9 cellular contexts compared by ENCODE assay signal in genomic region chr3:39146083-39146501, GRCh38. TPM values are rescaled to one million over a fixed set of nuclear protein-coding genes. Genes with fewer than 3 reads are reported as not detected.
DNase-seq lines count a peak whose midpoint lies in the region; ATAC-seq and TF ChIP-seq lines count a peak whose summit lies in the region.
"Had no signal": no experiment of that assay in that cellular context is flagged by ENCODE, and none has a peak within 500 bp of the region (broad histone marks: within the 10 kb centered on the region; RNA-seq: fewer than 3 reads in every experiment).

No MANE protein-coding gene starts in this region.

- H3K4me1 ChIP-seq in muscle layer of colon (ENCODE audit: insufficient read depth, low read length), result peaks cover 64% of the 10 kb centered on the region
- peaks cover 51% of the 10 kb centered on the region for H3K4me1 ChIP-seq in BE2C

- H3K36me3 Mint-ChIP-seq in IgD-negative memory B cell, result peaks cover 7% of the 10 kb centered on the region

- POLR2A ChIA-PET in AG04450 (lab: Yijun Ruan, JAX), result interaction anchor here (0.9 to 2.3 kb wide), 5 partner anchors 15 to 261 kb away, joined by 3 to 9 read pairs (median 7); partner anchors contain the start of genes GORASP1, RPSA and TTC21A

- peaks cover 3% of the 10 kb centered on the region for H3K27me3 Mint-ChIP-seq in IgD-negative memory B cell

- no peaks in the 10 kb centered on the region for H3K9me3 Mint-ChIP-seq in IgD-negative memory B cell

- ATAC-seq in HG03571 (IDR thresholded peaks at IDR 0.05; ENCODE audit: unreplicated experiment), result no peak

- TF ChIP-seq CTCF in AG04450 (IDR thresholded peaks at IDR 0.05; ENCODE audit: low read depth, low read length) (no peak), choroid plexus epithelial cell (conservative IDR thresholded peaks at IDR 0.05; ENCODE audit: low read depth, low read length) (peak; percentile 13), BE2C (IDR thresholded peaks at IDR 0.05; ENCODE audit: low read depth, low read length) (no peak)

- H3K4me3 Mint-ChIP-seq in IgD-negative memory B cell, result peak overlapping the region; percentile 48 to 90 (median 68)

- H3K4me3 ChIP-seq in AG04450 (ENCODE audit: low read depth, low read length) (no peak overlapping the region), choroid plexus epithelial cell (ENCODE audit: low read depth, low read length) (no peak overlapping the region), muscle layer of colon (ENCODE audit: low read depth in 1 of 2, low read length in 2 of 2) (no peak overlapping the region), BE2C (ENCODE audit: low read depth, low read length) (no peak overlapping the region)

- CTCF ChIA-PET in AG04450 (lab: Charles Lee), result interaction anchor here (0.8 to 3.3 kb wide), 3 partner anchors 45 to 146 kb away, joined by 3 to 12 read pairs (median 9); no protein-coding TSS in a partner anchor

- peak overlapping the region; percentile 94 to 97 (median 94) for H3K27ac Mint-ChIP-seq in IgD-negative memory B cell

- no peaks in the 10 kb centered on the region for H3K9me3 ChIP-seq in AG04450 (ENCODE audit: control insufficient read depth, insufficient read depth, low read length)
- H3K9me3 ChIP-seq in muscle layer of colon (ENCODE audit: low read length), result no peaks in the 10 kb centered on the region
- H3K9me3 ChIP-seq in BE2C, result no peaks in the 10 kb centered on the region

- peaks cover 50% of the 10 kb centered on the region for H3K36me3 ChIP-seq in muscle layer of colon (ENCODE audit: insufficient read depth, low read length)
- H3K36me3 ChIP-seq in BE2C, result peaks cover 14% of the 10 kb centered on the region

- peak overlapping the region; percentile 15 for H3K9ac ChIP-seq in muscle layer of colon (ENCODE audit: low read length)

- H3K27ac ChIP-seq in AG04450 (ENCODE audit: low read depth, low read length) (peak overlapping the region; percentile 65), muscle layer of colon (ENCODE audit: low read depth, low read length) (peak overlapping the region; percentile 80)

- no peak for DNase-seq in AG04450 (ENCODE audit: low read depth, low spot score)
- DNase-seq in choroid plexus epithelial cell (ENCODE audit: low read depth), result peak; percentile 50
- no peak for DNase-seq in SKM-1 treated with dmso at 0.1 percent for 144 hours (lab: John Stamatoyannopoulos, UW; ENCODE audit: unreplicated experiment)
- no peak for DNase-seq in BE2C
- DNase-seq in NCI-H1092 treated with DMSO at 0.1 percent for 48 hours (lab: John Stamatoyannopoulos, UW), result no peak

- H3K27me3 ChIP-seq in AG04450 (ENCODE audit: control insufficient read depth, insufficient read depth, low read length) (no peaks in the 10 kb centered on the region), muscle layer of colon (ENCODE audit: control insufficient read depth in 1 of 2, insufficient read depth in 2 of 2, low read length in 2 of 2) (no peaks in the 10 kb centered on the region), BE2C (no peaks in the 10 kb centered on the region)

- H3K4me1 Mint-ChIP-seq in IgD-negative memory B cell, result peaks cover 60 to 76% (median 73%) of the 10 kb centered on the region in 3 donors

RNA-seq across cellular contexts. Expression of gene CSRNP1, which starts 7.3 kb away (rescaled TPM):
- 5.9 and 6.8 TPM in 2 replicates for polyA plus RNA-seq in AG04450 (2011; rRNA removed)
- polyA minus RNA-seq in AG04450 (2011; rRNA and poly(A)+ RNA removed), result 12.4 and 17.8 TPM in 2 replicates
- 79.9 TPM for polyA plus RNA-seq in IgD-negative memory B cell
- 36.7 TPM for polyA plus RNA-seq in BE2C (2012; ENCODE audit: insufficient read depth, insufficient read length, low read depth)

RNA-seq across cellular contexts. Expression of gene TTC21A, which starts 38.6 kb away (rescaled TPM):
- polyA plus RNA-seq in AG04450 (2011; rRNA removed), result 1.6 and 2.8 TPM in 2 replicates
- polyA minus RNA-seq in AG04450 (2011; rRNA and poly(A)+ RNA removed), result 3.0 and 4.2 TPM in 2 replicates
- polyA plus RNA-seq in IgD-negative memory B cell, result 5.5 TPM
- polyA plus RNA-seq in BE2C (2012; ENCODE audit: insufficient read depth, insufficient read length, low read depth), result 4.8 TPM

RNA-seq across cellular contexts. Expression of gene GORASP1, which starts 38.7 kb away (rescaled TPM):
- polyA plus RNA-seq in AG04450 (2011; rRNA removed) (43.7 and 47.6 TPM in 2 replicates), IgD-negative memory B cell (33.3 TPM)
- polyA minus RNA-seq in AG04450 (2011; rRNA and poly(A)+ RNA removed), result 45.7 and 60.5 TPM in 2 replicates
- 65.7 TPM for polyA plus RNA-seq in BE2C (2012; ENCODE audit: insufficient read depth, insufficient read length, low read depth)

RNA-seq across cellular contexts. Expression of gene XIRP1, which starts 46.3 kb away (rescaled TPM):
- polyA plus RNA-seq in AG04450 (2011; rRNA removed) (0.02 TPM in 1 of 2 replicates, not detected in the other), IgD-negative memory B cell (not detected)
- 0.05 TPM in 1 of 2 replicates, not detected in the other for polyA minus RNA-seq in AG04450 (2011; rRNA and poly(A)+ RNA removed)
- polyA plus RNA-seq in BE2C (2012; ENCODE audit: insufficient read depth, insufficient read length, low read depth), result not detected
- polyA plus RNA-seq: neural cell had no signal

Comparison
In these comparisons a context has a peak if more than half of its experiments do, and no peak if none do; other contexts are left out.
1. RNA of gene CSRNP1, which starts 7.3 kb away (polyA plus RNA-seq): 79.9 TPM in IgD-negative memory B cell (single experiment); 5.9 to 6.8 TPM in AG04450; every median in the first group is over 10 times any median in the second.